Comparison of ENCODE assay signal across 13 cellular contexts in the genomic region with DNA sequence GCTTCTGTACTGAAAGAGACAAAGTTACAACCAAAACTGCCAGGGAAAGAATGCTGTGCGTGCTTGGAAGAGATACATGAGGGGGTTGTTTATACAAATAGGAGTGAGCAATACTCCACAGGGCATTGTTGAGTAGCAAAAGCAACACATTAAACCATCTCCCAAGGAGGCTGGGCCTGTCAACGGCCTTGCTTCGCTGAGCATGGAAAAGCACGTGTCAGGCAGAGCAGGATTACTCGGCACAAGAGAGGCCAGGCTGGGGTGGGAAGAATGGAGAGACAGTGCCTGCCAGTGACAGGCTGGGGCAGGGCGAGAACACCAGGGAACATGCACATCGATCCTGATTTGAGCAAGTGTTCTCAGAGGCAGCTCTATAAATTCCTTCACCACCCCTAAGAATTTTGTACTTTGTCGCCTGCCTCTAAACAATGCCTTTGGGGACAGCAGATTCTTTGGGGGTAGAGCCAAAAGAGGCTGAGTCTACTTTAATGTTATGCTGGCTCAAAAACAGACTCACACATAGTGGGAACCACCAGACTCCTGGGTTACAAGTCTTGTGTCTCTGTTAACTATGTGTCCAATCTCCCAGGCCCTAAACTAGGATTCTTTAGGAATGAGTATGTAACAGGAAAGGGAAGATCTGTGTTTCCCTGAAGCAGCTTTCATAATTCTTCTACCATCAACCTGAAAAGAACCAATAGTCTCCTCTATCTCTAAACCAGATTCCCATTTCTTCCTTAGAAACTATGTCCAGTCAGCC.
DNase-seq lines count a peak whose midpoint lies in the region; ATAC-seq and TF ChIP-seq lines count a peak whose summit lies in the region.
"Had no signal": no experiment of that assay in that cellular context is flagged by ENCODE, and none has a peak within 500 bp of the region (broad histone marks: within the 10 kb centered on the region; RNA-seq: fewer than 3 reads in every experiment).

No MANE protein-coding gene starts in this region.

- H3K36me3 Mint-ChIP-seq in activated CD8-positive, alpha-beta memory T cell treated with anti-CD3 and anti-CD28 coated beads, Interleukin-2, amount 10 ng/mL, durations not matched to agents 7 days and 5 days = peaks cover 3% of the 10 kb centered on the region

- no peak for ATAC-seq in activated CD8-positive, alpha-beta memory T cell treated with anti-CD3 and anti-CD28 coated beads, Interleukin-2, amount 10 ng/mL, durations not matched to agents 7 days and 5 days
- ATAC-seq in HG03025 (IDR thresholded peaks at IDR 0.05; ENCODE audit: low FRiP score, unreplicated experiment) = no peak
- ATAC-seq in HG02798 (IDR thresholded peaks at IDR 0.05; ENCODE audit: poor library complexity, unreplicated experiment) = no peak

- H3K27me3 ChIP-seq in BJ (ENCODE audit: control insufficient read depth, insufficient read depth, low read length) = no peaks in the 10 kb centered on the region
- H3K27me3 ChIP-seq in H7 (ENCODE audit: control insufficient read depth, insufficient read depth, low read length) = no peaks in the 10 kb centered on the region; the same call in 1 of the 2 replicates

- no peaks in the 10 kb centered on the region for H3K36me3 ChIP-seq in BJ (ENCODE audit: control insufficient read depth, insufficient read depth, low read length)
- H3K36me3 ChIP-seq in H7 (replicated peaks; ENCODE audit: control insufficient read depth, insufficient read depth, low read length) = no peaks in the 10 kb centered on the region

- H3K4me1 Mint-ChIP-seq in activated CD8-positive, alpha-beta memory T cell treated with anti-CD3 and anti-CD28 coated beads, Interleukin-2, amount 10 ng/mL, durations not matched to agents 7 days and 5 days = peaks cover 16% of the 10 kb centered on the region

- H3K27me3 Mint-ChIP-seq in activated CD8-positive, alpha-beta memory T cell treated with anti-CD3 and anti-CD28 coated beads, Interleukin-2, amount 10 ng/mL, durations not matched to agents 7 days and 5 days = peaks cover 3% of the 10 kb centered on the region
- H3K27me3 Mint-ChIP-seq: central memory CD8-positive, alpha-beta T cell had no signal

- H3K4me3 ChIP-seq in BJ (ENCODE audit: low read depth, low read length) (no peak overlapping the region), epithelial cell of proximal tubule (ENCODE audit: low read depth, low read length) (no peak overlapping the region), H7 (ENCODE audit: insufficient read depth, low read depth, low read length) (no peak overlapping the region)

- TF ChIP-seq CTCF in BJ (IDR thresholded peaks at IDR 0.05; ENCODE audit: insufficient read depth, low read depth, low read length) (no peak), epithelial cell of proximal tubule (conservative IDR thresholded peaks at IDR 0.05; ENCODE audit: low read depth, low read length) (no peak)

- POLR2A ChIA-PET in BJ (lab: Charles Lee) = interaction anchor here (0.7 kb wide), 1 partner anchor 41 kb away, joined by 3 read pairs; no protein-coding TSS in a partner anchor

- no peak overlapping the region for H3K4me3 Mint-ChIP-seq in activated CD8-positive, alpha-beta memory T cell treated with anti-CD3 and anti-CD28 coated beads, Interleukin-2, amount 10 ng/mL, durations not matched to agents 7 days and 5 days
- H3K4me3 Mint-ChIP-seq: central memory CD8-positive, alpha-beta T cell had no signal

- no peak overlapping the region for H3K27ac Mint-ChIP-seq in activated CD8-positive, alpha-beta memory T cell treated with anti-CD3 and anti-CD28 coated beads, Interleukin-2, amount 10 ng/mL, durations not matched to agents 7 days and 5 days

- CTCF ChIA-PET in BJ (lab: Yijun Ruan, JAX) = interaction anchor here (0.6 to 3.0 kb wide), 3 partner anchors 8 to 70 kb away, joined by 3 to 7 read pairs (median 3); no protein-coding TSS in a partner anchor
- CTCF ChIA-PET in activated CD8-positive, alpha-beta memory T cell treated with anti-CD3 and anti-CD28 coated beads, Interleukin-2, amount 10 ng/mL, durations not matched to agents 7 days and 5 days (lab: Charles Lee) = interaction anchor here (0.8 kb wide), 1 partner anchor 17 kb away, joined by 3 read pairs; no protein-coding TSS in a partner anchor

- no peaks in the 10 kb centered on the region for H3K9me3 Mint-ChIP-seq in activated CD8-positive, alpha-beta memory T cell treated with anti-CD3 and anti-CD28 coated beads, Interleukin-2, amount 10 ng/mL, durations not matched to agents 7 days and 5 days (ENCODE audit: low read depth)
- H3K9me3 Mint-ChIP-seq: central memory CD8-positive, alpha-beta T cell had no signal

- DNase-seq in BJ (ENCODE audit: low read depth) = peak; percentile 96
- DNase-seq in LHCN-M2 (ENCODE audit: low read depth) = peak; percentile 89
- peak; percentile 98 for DNase-seq in epithelial cell of proximal tubule (ENCODE audit: low read depth)
- peak; percentile 80 for DNase-seq in myocyte (ENCODE audit: low read depth)
- no peak for DNase-seq in activated CD8-positive, alpha-beta memory T cell treated with anti-CD3 and anti-CD28 coated beads, Interleukin-2, amount 10 ng/mL, durations not matched to agents 7 days and 5 days
- DNase-seq in H7 = no peak
- DNase-seq: Caco-2; hypothalamus; NCI-H748 treated with DMSO at 0.1 percent for 48 hours; stimulated activated CD4-positive, alpha-beta T cell treated with anti-CD3 and anti-CD28 coated beads, Interleukin-1b, Interleukin-23, amount 100 ng/mL, for 48 hours had no signal

Comparison
In these comparisons a context has a peak if more than half of its experiments do, and no peak if none do; other contexts are left out.
1. DNase-seq: peak in BJ (single experiment), LHCN-M2 (single experiment), epithelial cell of proximal tubule (single experiment) and myocyte (single experiment); none in activated CD8-positive, alpha-beta memory T cell treated with anti-CD3 and anti-CD28 coated beads, Interleukin-2, amount 10 ng/mL, durations not matched to agents 7 days and 5 days (single experiment) and H7 (single experiment).